ENCODE assay signal across 22 cellular contexts in genomic region chr16:49213594-49213993, GRCh38.
DNase-seq lines count a peak whose midpoint lies in the region; ATAC-seq and TF ChIP-seq lines count a peak whose summit lies in the region.
"Had no signal": no experiment of that assay in that cellular context is flagged by ENCODE, and none has a peak within 500 bp of the region (broad histone marks: within the 10 kb centered on the region; RNA-seq: fewer than 3 reads in every experiment).

No MANE protein-coding gene starts in this region.

- no peak for ATAC-seq in HG02938 (IDR thresholded peaks at IDR 0.05; ENCODE audit: unreplicated experiment)
- ATAC-seq: K562, PC-3, SK-N-SH treated with all-trans-retinoic acid at 6 μM for 48 hours had no signal

- DNase-seq in HAP-1 (ENCODE audit: low spot score in 2 of 2) (peak; percentile 9 to 31), NT2/D1 (ENCODE audit: low read depth, low spot score) (peak; percentile 97), iPS DF 4.7 (ENCODE audit: extremely low read depth, low spot score) (peak; percentile 41), osteocyte (ENCODE audit: extremely low spot score, unreplicated experiment) (peak; percentile 48), HPDE6-E6E7 (ENCODE audit: extremely low spot score) (no peak), NCI-H2029 (lab: John Stamatoyannopoulos, UW) (no peak)
- DNase-seq: Calu3; CD4-positive, alpha-beta memory T cell; DMS53; EL; HCEC 1CT; NCI-H1092 treated with DMSO at 0.1 percent for 48 hours; NCI-H146; NCI-H2081; NCI-H774; PC-3; RPMI8226; SIG-M5 had no signal

- in situ Hi-C loops in HAP-1 (cut with MboI; ENCODE audit: low sequenced_read_pairs): no loop called here

- H3K4me3 Mint-ChIP-seq in osteocyte (ENCODE audit: unreplicated experiment): no peak overlapping the region
- H3K4me3 Mint-ChIP-seq: CD4-positive, alpha-beta memory T cell had no signal

- H3K27me3 ChIP-seq in HAP-1 (ENCODE audit: low read depth) (no peaks in the 10 kb centered on the region), NT2/D1 (ENCODE audit: insufficient read depth, insufficient read length) (no peaks in the 10 kb centered on the region)
- H3K27me3 ChIP-seq: BLaER1 had no signal

- no peak overlapping the region for H3K4me3 ChIP-seq in HAP-1
- no peak overlapping the region for H3K4me3 ChIP-seq in NT2/D1 (ENCODE audit: insufficient read length, low read depth)
- H3K4me3 ChIP-seq: BLaER1, K562 had no signal

- no peak overlapping the region for H3K27ac Mint-ChIP-seq in osteocyte (ENCODE audit: unreplicated experiment)
- H3K27ac Mint-ChIP-seq: CD4-positive, alpha-beta memory T cell had no signal

- no peak overlapping the region for H3K9ac ChIP-seq in NT2/D1 (ENCODE audit: insufficient read length, low read depth)
- H3K9ac ChIP-seq: BLaER1 had no signal

- H3K4me1 ChIP-seq in HAP-1 (no peaks in the 10 kb centered on the region), NT2/D1 (ENCODE audit: insufficient read depth, insufficient read length) (peaks cover 4% of the 10 kb centered on the region)
- H3K4me1 ChIP-seq: BLaER1 had no signal

- H3K9me3 Mint-ChIP-seq in osteocyte (ENCODE audit: unreplicated experiment): no peaks in the 10 kb centered on the region

- no peaks in the 10 kb centered on the region for H3K9me3 ChIP-seq in HAP-1
- no peaks in the 10 kb centered on the region; the same call in 1 of the 2 replicates for H3K9me3 ChIP-seq in NT2/D1 (ENCODE audit: insufficient read depth, low read length)
- H3K9me3 ChIP-seq: BLaER1 had no signal

- no peak for TF ChIP-seq CTCF in osteocyte (IDR thresholded peaks at IDR 0.05)

- H3K27me3 Mint-ChIP-seq in osteocyte (ENCODE audit: unreplicated experiment): no peaks in the 10 kb centered on the region

- H3K36me3 ChIP-seq in HAP-1 (replicated peaks) (no peaks in the 10 kb centered on the region), NT2/D1 (ENCODE audit: insufficient read depth, insufficient read length, low read length) (no peaks in the 10 kb centered on the region)
- H3K36me3 ChIP-seq: BLaER1 had no signal

- no peaks in the 10 kb centered on the region for H3K4me1 Mint-ChIP-seq in osteocyte (ENCODE audit: unreplicated experiment)
- H3K4me1 Mint-ChIP-seq: CD4-positive, alpha-beta memory T cell had no signal

- H3K36me3 Mint-ChIP-seq in osteocyte (ENCODE audit: unreplicated experiment): no peaks in the 10 kb centered on the region
- H3K36me3 Mint-ChIP-seq: CD4-positive, alpha-beta memory T cell had no signal

Comparison
In these comparisons a context has a peak if more than half of its experiments do, and no peak if none do; other contexts are left out.
1. DNase-seq: peak in HAP-1 (2 of 2), NT2/D1 (single experiment), iPS DF 4.7 (single experiment) and osteocyte (single experiment); none in HPDE6-E6E7 (single experiment) and NCI-H2029 (single experiment).